8 cellular contexts compared by ENCODE assay signal in the genomic region with DNA sequence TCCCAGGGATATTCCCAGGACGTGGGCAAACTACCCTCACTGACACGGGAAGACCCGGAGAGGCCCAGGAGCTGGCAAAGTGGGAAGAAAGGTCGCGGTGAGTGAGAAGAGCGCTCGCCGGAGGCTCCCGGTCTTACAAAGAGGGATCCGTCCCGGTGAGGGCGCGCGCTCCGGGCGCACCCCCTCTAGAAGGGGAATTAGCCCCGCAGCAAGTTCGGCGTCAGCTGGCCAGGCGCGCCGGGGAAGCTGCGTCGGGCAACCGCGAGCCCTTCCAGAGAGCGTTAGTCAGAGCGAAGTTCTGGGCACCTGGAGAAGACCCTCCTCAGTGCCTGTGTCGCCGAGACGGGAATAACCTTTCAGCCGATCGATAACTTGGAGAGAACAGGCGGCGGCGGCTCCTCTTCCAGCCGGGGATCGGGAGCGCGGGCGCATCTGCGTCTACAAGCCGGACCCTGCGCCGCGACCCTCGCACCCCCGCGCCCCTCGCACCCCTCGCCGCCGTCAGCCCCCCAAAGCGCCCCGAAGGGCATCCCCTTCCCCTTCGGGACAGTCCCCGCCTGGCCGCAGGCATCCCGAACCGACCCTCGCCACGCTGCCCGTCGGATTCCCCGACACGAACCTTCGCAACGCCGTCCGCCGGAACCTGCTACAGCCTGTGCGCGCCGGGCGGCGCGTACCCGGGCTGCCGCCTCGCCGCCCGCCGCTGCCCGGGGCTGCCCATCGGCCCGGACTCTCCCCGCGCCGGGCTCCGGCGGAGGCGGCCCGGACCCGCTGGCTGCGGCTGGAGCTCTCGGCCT. TPM values are rescaled to one million over a fixed set of nuclear protein-coding genes. Genes with fewer than 3 reads are reported as not detected.
DNase-seq lines count a peak whose midpoint lies in the region; ATAC-seq and TF ChIP-seq lines count a peak whose summit lies in the region.

No MANE protein-coding gene starts in this region.

- H3K4me1 ChIP-seq in NT2/D1 (ENCODE audit: insufficient read depth, insufficient read length) = no peaks in the 10 kb centered on the region
- H3K4me1 ChIP-seq in ascending aorta = no peaks in the 10 kb centered on the region
- peaks cover 7 to 30% (median 8%) of the 10 kb centered on the region in 3 donors for H3K4me1 ChIP-seq in skeletal muscle tissue (ENCODE audit: control insufficient read depth in 3 of 3, insufficient read depth in 3 of 3, low read length in 3 of 3)

- H3K9me3 ChIP-seq in NT2/D1 (ENCODE audit: insufficient read depth, low read length) (no peaks in the 10 kb centered on the region), ascending aorta (no peaks in the 10 kb centered on the region), iPS-18c (ENCODE audit: control insufficient read depth, insufficient read depth, low read length) (no peaks in the 10 kb centered on the region), skeletal muscle tissue (ENCODE audit: control insufficient read depth in 3 of 3, low read length in 3 of 3) (no peaks in the 10 kb centered on the region)

- intact Hi-C loops in ascending aorta (cut with DNase I) = loop anchor here (1.0 to 10.0 kb wide), 4 partner anchors 138 to 487 kb away; a partner anchor contains a TSS

- peak overlapping the region; percentile 76 for H3K4me3 ChIP-seq in NT2/D1 (ENCODE audit: insufficient read length, low read depth)
- H3K4me3 ChIP-seq in ascending aorta = peak overlapping the region; percentile 78 to 80
- peak overlapping the region; percentile 68 for H3K4me3 ChIP-seq in iPS-18c (ENCODE audit: insufficient read depth, low read depth, low read length)
- H3K4me3 ChIP-seq in skeletal muscle tissue (ENCODE audit: low read length in 3 of 3) = peak overlapping the region; percentile 73 to 83 (median 79)

- peak; percentile 38 to 46 for ATAC-seq in activated CD4-positive, CD25-positive, alpha-beta regulatory T cell treated with anti-CD3 and anti-CD28 coated beads, Interleukin-2, amount 50 U/mL, for 24 hours
- peak; percentile 42 for ATAC-seq in HG02884 (IDR thresholded peaks at IDR 0.05; ENCODE audit: unreplicated experiment)

- TF ChIP-seq CTCF in ascending aorta (IDR thresholded peaks at IDR 0.05) = no peak

- H3K27me3 ChIP-seq in NT2/D1 (ENCODE audit: insufficient read depth, insufficient read length) = no peaks in the 10 kb centered on the region
- H3K27me3 ChIP-seq in ascending aorta = no peaks in the 10 kb centered on the region
- no peaks in the 10 kb centered on the region for H3K27me3 ChIP-seq in skeletal muscle tissue (ENCODE audit: control insufficient read depth in 3 of 3, insufficient read depth in 3 of 3, low read length in 3 of 3)

- H3K36me3 ChIP-seq in NT2/D1 (ENCODE audit: insufficient read depth, insufficient read length, low read length) = no peaks in the 10 kb centered on the region
- no peaks in the 10 kb centered on the region for H3K36me3 ChIP-seq in ascending aorta
- no peaks in the 10 kb centered on the region for H3K36me3 ChIP-seq in skeletal muscle tissue (ENCODE audit: control insufficient read depth in 3 of 3, insufficient read depth in 3 of 3, low read length in 3 of 3)

- H3K27ac ChIP-seq in ascending aorta (peak overlapping the region; percentile 44 to 92), skeletal muscle tissue (ENCODE audit: low read depth, low read length) (peak overlapping the region; percentile 49)

- H3K9ac ChIP-seq in NT2/D1 (ENCODE audit: insufficient read length, low read depth) (peak overlapping the region; percentile 84), skeletal muscle tissue (ENCODE audit: low read depth in 1 of 3, low read length in 3 of 3) (peak overlapping the region; percentile 75 to 81 (median 77))

- no peak for DNase-seq in activated CD4-positive, CD25-positive, alpha-beta regulatory T cell (lab: John Stamatoyannopoulos, UW)
- peak; percentile 28 for DNase-seq in NT2/D1 (ENCODE audit: low read depth, low spot score)
- DNase-seq in ascending aorta (ENCODE audit: low spot score in 2 of 2) = peak in 1 of 2 donors; percentile 75
- no peak for DNase-seq in GF-D8 (lab: John Stamatoyannopoulos, UW)

RNA-seq across cellular contexts. Expression of a gene that starts 0.5 kb away (rescaled TPM):
- total RNA-seq in ascending aorta (18.1 TPM), skeletal muscle tissue (53.2 TPM)
